ENCODE assay signal across 16 cellular contexts in the genomic region with DNA sequence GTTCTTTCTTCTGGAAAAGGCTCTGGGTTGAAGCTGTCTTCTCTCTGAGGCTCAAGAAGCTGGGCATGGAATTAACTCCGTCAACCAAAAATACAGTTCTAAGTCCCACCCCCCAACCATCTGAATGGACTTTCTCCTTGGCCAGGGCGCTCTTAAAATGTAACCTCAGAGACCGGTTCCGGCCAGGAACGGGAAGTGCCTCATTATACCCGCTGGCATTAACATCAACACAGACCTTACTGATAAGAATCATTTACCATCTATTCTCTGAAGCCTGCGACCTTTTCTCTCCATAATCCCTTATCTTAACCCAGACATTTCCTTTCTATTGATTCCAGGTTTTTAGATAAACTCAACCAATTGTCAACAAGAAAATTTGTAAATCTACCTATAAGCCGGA.
DNase-seq lines count a peak whose midpoint lies in the region; ATAC-seq, FAIRE-seq and TF ChIP-seq lines count a peak whose summit lies in the region.
"Had no signal": no experiment of that assay in that cellular context is flagged by ENCODE, and none has a peak within 500 bp of the region (broad histone marks: within the 10 kb centered on the region; RNA-seq: fewer than 3 reads in every experiment).

No MANE protein-coding gene starts in this region.

- H3K4me3 ChIP-seq in RWPE2 (ENCODE audit: severe bottlenecking) (no peak overlapping the region), endothelial cell of umbilical vein (replicated peaks in 1 of 3; ENCODE audit: insufficient read depth in 1 of 3, low read depth in 1 of 3, low read length in 3 of 3) (no peak overlapping the region), sigmoid colon (no peak overlapping the region), psoas muscle (no peak overlapping the region)
- H3K4me3 ChIP-seq: pancreas had no signal

- 9 to 32% methylated on average over 8 of the region's 8 CpGs for WGBS in sigmoid colon, 2 donors
- WGBS in psoas muscle, 3 donors = 73 to 85% (median 75%) methylated on average over 8 of the region's 8 CpGs

- no peaks in the 10 kb centered on the region for H3K27me3 ChIP-seq in RWPE2 (ENCODE audit: insufficient read depth, poor library complexity, severe bottlenecking)
- peaks cover 13 to 24% of the 10 kb centered on the region in 2 experiments for H3K27me3 ChIP-seq in endothelial cell of umbilical vein (ENCODE audit: control insufficient read depth in 2 of 2, insufficient read depth in 2 of 2, low read length in 2 of 2)
- no peaks in the 10 kb centered on the region for H3K27me3 ChIP-seq in sigmoid colon
- H3K27me3 ChIP-seq in psoas muscle (ENCODE audit: insufficient read depth in 3 of 3, low read length in 2 of 3) = no peaks in the 10 kb centered on the region
- H3K27me3 ChIP-seq: pancreas had no signal

- H3K36me3 ChIP-seq in RWPE2 (ENCODE audit: low read depth) (no peaks in the 10 kb centered on the region), endothelial cell of umbilical vein (ENCODE audit: control insufficient read depth in 2 of 2, extremely low read depth in 1 of 2, insufficient read depth in 2 of 2, low read length in 2 of 2) (no peaks in the 10 kb centered on the region), sigmoid colon (no peaks in the 10 kb centered on the region), psoas muscle (ENCODE audit: insufficient read depth in 1 of 2, low read depth in 1 of 2) (no peaks in the 10 kb centered on the region)
- H3K36me3 ChIP-seq: pancreas had no signal

- intact Hi-C loops in endothelial cell of umbilical vein (cut with micrococcal nuclease) (no loop called here), sigmoid colon (cut with DNase I) (no loop called here), psoas muscle (cut with DNase I) (no loop called here)

- TF ChIP-seq CTCF in RWPE2 (IDR thresholded peaks at IDR 0.05; ENCODE audit: poor library complexity, severe bottlenecking) (no peak), endothelial cell of umbilical vein (IDR thresholded peaks at IDR 0.05; ENCODE audit: extremely low read depth in 1 of 2, insufficient read depth in 1 of 2, low read depth in 1 of 2, low read length in 2 of 2) (no peak), sigmoid colon (IDR thresholded peaks at IDR 0.05) (no peak), psoas muscle (IDR thresholded peaks at IDR 0.05) (no peak)

- no peak overlapping the region for H2AFZ ChIP-seq in endothelial cell of umbilical vein (ENCODE audit: low read depth, low read length)

- H3K79me2 ChIP-seq in endothelial cell of umbilical vein (ENCODE audit: control insufficient read depth, insufficient read depth, low read length) = no peaks in the 10 kb centered on the region

- CTCF ChIA-PET in endothelial cell of umbilical vein (lab: Charles Lee) = interaction anchor here (0.8 to 1.4 kb wide), 4 partner anchors 9 to 22 kb away, joined by 3 to 4 read pairs (median 4); no protein-coding TSS in a partner anchor

- H3K9me1 ChIP-seq in endothelial cell of umbilical vein (replicated peaks; ENCODE audit: control insufficient read depth, extremely low read depth, insufficient read depth, low read length) = no peaks in the 10 kb centered on the region

- H3K9me3 ChIP-seq in RWPE2 (ENCODE audit: severe bottlenecking) (no peaks in the 10 kb centered on the region), endothelial cell of umbilical vein (replicated peaks; ENCODE audit: control insufficient read depth, insufficient read depth, low read length) (no peaks in the 10 kb centered on the region), sigmoid colon (no peaks in the 10 kb centered on the region), psoas muscle (no peaks in the 10 kb centered on the region)
- H3K9me3 ChIP-seq: pancreas had no signal

- TF ChIP-seq EP300 in sigmoid colon (IDR thresholded peaks at IDR 0.05) = no peak

- no peak for FAIRE-seq in GM12891 (lab: Jason Lieb, UNC)
- peak; percentile 84 for FAIRE-seq in endothelial cell of umbilical vein (lab: Jason Lieb, UNC)
- FAIRE-seq: astrocyte, frontal cortex, pancreas had no signal

- H3K27ac ChIP-seq in RWPE2 (ENCODE audit: poor library complexity, severe bottlenecking) = peak overlapping the region; percentile 83
- no peak overlapping the region for H3K27ac ChIP-seq in endothelial cell of umbilical vein (ENCODE audit: insufficient read depth, low read depth, low read length)
- H3K27ac ChIP-seq in sigmoid colon = peak overlapping the region in 3 of 4 donors; percentile 38 to 61 (median 47)
- H3K27ac ChIP-seq in psoas muscle = no peak overlapping the region
- H3K27ac ChIP-seq: pancreas had no signal

- H3K4me1 ChIP-seq in RWPE2 (ENCODE audit: insufficient read depth, poor library complexity, severe bottlenecking) = peaks cover 24% of the 10 kb centered on the region
- peaks cover 22% of the 10 kb centered on the region for H3K4me1 ChIP-seq in endothelial cell of umbilical vein (ENCODE audit: control insufficient read depth, extremely low read depth, insufficient read depth, low read length)
- H3K4me1 ChIP-seq in sigmoid colon = peaks cover 0 to 10% (median 7%) of the 10 kb centered on the region in 4 donors
- no peaks in the 10 kb centered on the region for H3K4me1 ChIP-seq in psoas muscle
- H3K4me1 ChIP-seq: pancreas had no signal

- H4K20me1 ChIP-seq in endothelial cell of umbilical vein (replicated peaks; ENCODE audit: control insufficient read depth, extremely low read depth, insufficient read depth, low read length) = peaks cover 2% of the 10 kb centered on the region

- H3K4me2 ChIP-seq in endothelial cell of umbilical vein (ENCODE audit: insufficient read depth, low read length) = peak overlapping the region; percentile 49

- no peak overlapping the region for H3K9ac ChIP-seq in endothelial cell of umbilical vein (replicated peaks; ENCODE audit: extremely low read depth, insufficient read depth, low read length)

- TF ChIP-seq POLR2A in GM12891 (IDR thresholded peaks at IDR 0.05; ENCODE audit: low read depth, low read length) (no peak), endothelial cell of umbilical vein (IDR thresholded peaks at IDR 0.05; ENCODE audit: low read depth, low read length) (no peak), sigmoid colon (IDR thresholded peaks at IDR 0.05) (no peak)

- DNase-seq in GM12891 (ENCODE audit: insufficient read length, low spot score) = no peak
- no peak for DNase-seq in RWPE2 (ENCODE audit: low spot score)
- DNase-seq in endothelial cell of umbilical vein (ENCODE audit: low read depth, low spot score) = peak; percentile 24
- peak; percentile 40 for DNase-seq in sigmoid colon
- DNase-seq in psoas muscle = no peak
- DNase-seq in activated CD8-positive, alpha-beta memory T cell treated with anti-CD3 and anti-CD28 coated beads for 24 hours = no peak
- no peak for DNase-seq in left lobe of liver (ENCODE audit: low spot score)
- DNase-seq: activated CD4-positive, alpha-beta memory T cell treated with anti-CD3 and anti-CD28 coated beads, Interleukin-2, amount 10 ng/mL, durations not matched to agents 7 days and 5 days; activated effector memory CD4-positive, alpha-beta T cell treated with anti-CD3 and anti-CD28 coated beads, Interleukin-2, amount 50 U/mL, for 16 hours; effector memory CD8-positive, alpha-beta T cell; Karpas-422; midbrain had no signal

- ATAC-seq in RWPE2 (ENCODE audit: low read depth) (no peak), psoas muscle (no peak), left lobe of liver (no peak), HG02938 (IDR thresholded peaks at IDR 0.05; ENCODE audit: unreplicated experiment) (no peak)
- ATAC-seq: effector memory CD8-positive, alpha-beta T cell had no signal

- no TSS peak for BruUV-seq in endothelial cell of umbilical vein (replicated peaks; lab: Mats Ljungman, UMichigan)

- POLR2A ChIA-PET in endothelial cell of umbilical vein (lab: Charles Lee) = no interaction called here

- dilution Hi-C loops in endothelial cell of umbilical vein (cut with MboI; ENCODE audit: extremely low pct_ligation_motif_present, low sequenced_read_pairs) = no loop called here

TF ChIP-seq in GM12891, 5 proteins besides CTCF, POLR2A, EP300 and RAD21:
- TF ChIP-seq SPI1 (IDR thresholded peaks at IDR 0.05; ENCODE audit: low read depth, low read length) (peak; percentile 30; the same call in 1 of the 2 replicates), POU2F2 (IDR thresholded peaks at IDR 0.05; ENCODE audit: low read depth, low read length) (no peak), PAX5 (IDR thresholded peaks at IDR 0.05; ENCODE audit: insufficient read depth, low read length, severe bottlenecking) (no peak), POLR2AphosphoS5 (IDR thresholded peaks at IDR 0.05; ENCODE audit: low read depth, low read length) (no peak)

TF ChIP-seq in endothelial cell of umbilical vein, 7 proteins besides CTCF, POLR2A, EP300 and RAD21:
- TF ChIP-seq JUN (IDR thresholded peaks at IDR 0.05; ENCODE audit: borderline replicate concordance, insufficient read depth, insufficient read length, low read depth) = no peak
- TF ChIP-seq, protein P1, sequence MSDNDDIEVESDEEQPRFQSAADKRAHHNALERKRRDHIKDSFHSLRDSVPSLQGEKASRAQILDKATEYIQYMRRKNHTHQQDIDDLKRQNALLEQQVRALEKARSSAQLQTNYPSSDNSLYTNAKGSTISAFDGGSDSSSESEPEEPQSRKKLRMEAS (IDR thresholded peaks at IDR 0.05; ENCODE audit: insufficient read depth, insufficient read length) = no peak
- TF ChIP-seq FOS (IDR thresholded peaks at IDR 0.05; ENCODE audit: borderline replicate concordance, insufficient read depth, low read length) = peak; percentile 26
- no peak for TF ChIP-seq EZH2 (IDR thresholded peaks at IDR 0.05; ENCODE audit: borderline replicate concordance, low read depth, low read length, severe bottlenecking)
- TF ChIP-seq GATA2 (IDR thresholded peaks at IDR 0.05; ENCODE audit: insufficient read depth, insufficient read length, low read depth, low read length) = peak; percentile 98
- TF ChIP-seq POLR2AphosphoS5 (IDR thresholded peaks at IDR 0.05; ENCODE audit: insufficient read depth, low read depth, low read length) = peak; percentile 56
- TF ChIP-seq MYC (IDR thresholded peaks at IDR 0.05; ENCODE audit: low read depth, low read length) = no peak
TF ChIP-seq in endothelial cell of umbilical vein: peak in this region for 3.

Comparison
In these comparisons a context has a peak if more than half of its experiments do, and no peak if none do; other contexts are left out.
1. DNase-seq: peak in endothelial cell of umbilical vein (single experiment) and sigmoid colon (single experiment); none in GM12891 (single experiment), RWPE2 (single experiment), psoas muscle (0 of 2), activated CD8-positive, alpha-beta memory T cell treated with anti-CD3 and anti-CD28 coated beads for 24 hours (single experiment) and left lobe of liver (single experiment).
2. H3K27ac ChIP-seq: peak in RWPE2 (single experiment) and sigmoid colon (3 of 4); none in endothelial cell of umbilical vein (single experiment) and psoas muscle (single experiment).